Comparison of ENCODE assay signal across 8 cellular contexts in the genomic region with DNA sequence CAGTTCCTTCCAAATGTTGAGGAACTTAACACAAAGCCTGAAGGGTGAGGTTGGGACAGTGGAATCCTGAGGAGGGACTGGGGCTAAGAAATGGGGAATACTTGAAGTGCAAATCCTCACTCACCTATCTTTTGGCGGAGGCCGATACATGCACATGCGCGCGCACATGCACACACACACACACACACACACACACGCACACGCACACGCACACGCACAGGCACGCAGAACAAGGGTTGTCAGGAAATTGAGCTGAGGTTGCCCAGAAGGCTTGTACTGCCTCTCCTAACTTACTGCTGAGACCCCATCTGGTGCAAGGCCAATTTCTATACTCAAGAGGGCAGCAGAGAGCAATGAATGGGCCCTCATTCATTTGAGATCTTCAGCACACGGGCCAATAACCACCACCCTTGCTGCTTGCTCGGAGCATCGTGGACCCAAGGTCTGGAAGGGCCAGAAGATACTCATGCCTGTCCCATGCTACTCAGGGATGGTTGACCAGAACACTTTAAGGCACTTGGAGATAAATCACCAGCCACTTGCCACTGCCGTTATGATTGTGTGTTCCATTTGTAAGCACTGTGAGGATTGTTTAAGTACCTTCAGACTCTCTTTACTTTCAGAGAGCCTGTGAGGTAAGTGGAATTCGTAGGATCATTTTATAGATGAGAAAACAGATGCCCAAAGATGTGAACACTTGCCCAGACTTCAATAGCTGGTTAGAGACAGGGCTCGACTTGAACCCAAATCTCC. TPM values are rescaled to one million over a fixed set of nuclear protein-coding genes. Genes with fewer than 3 reads are reported as not detected.
DNase-seq lines count a peak whose midpoint lies in the region; ATAC-seq, FAIRE-seq and TF ChIP-seq lines count a peak whose summit lies in the region.

No MANE protein-coding gene starts in this region.

- H3K27ac ChIP-seq in WERI-Rb-1: no peak overlapping the region

- peak; percentile 79 for TF ChIP-seq CTCF in WERI-Rb-1 (IDR thresholded peaks at IDR 0.05; ENCODE audit: low read depth, low read length)
- TF ChIP-seq CTCF in bronchial epithelial cell (IDR thresholded peaks at IDR 0.05; ENCODE audit: insufficient read depth, low read length, severe bottlenecking): peak; percentile 85
- peak; percentile 82 for TF ChIP-seq CTCF in kidney epithelial cell (IDR thresholded peaks at IDR 0.05; ENCODE audit: insufficient read depth, low read length, poor library complexity, severe bottlenecking)

- no peaks in the 10 kb centered on the region for H3K9me3 ChIP-seq in WERI-Rb-1 (ENCODE audit: severe bottlenecking)

- peak; percentile 98 for ATAC-seq in GM19023 (IDR thresholded peaks at IDR 0.05; ENCODE audit: unreplicated experiment)
- ATAC-seq in HG03175 (IDR thresholded peaks at IDR 0.05; ENCODE audit: unreplicated experiment): peak; percentile 98

- no peaks in the 10 kb centered on the region for H3K36me3 ChIP-seq in WERI-Rb-1
- H3K36me3 ChIP-seq in bronchial epithelial cell (ENCODE audit: control insufficient read depth, insufficient read depth, low read length): no peaks in the 10 kb centered on the region
- no peaks in the 10 kb centered on the region for H3K36me3 ChIP-seq in kidney epithelial cell (ENCODE audit: control insufficient read depth, insufficient read depth, low read length)

- H3K4me3 ChIP-seq in WERI-Rb-1 (ENCODE audit: low read depth, low read length) (no peak overlapping the region), bronchial epithelial cell (ENCODE audit: low read depth, low read length) (no peak overlapping the region), kidney epithelial cell (ENCODE audit: low read depth, low read length) (no peak overlapping the region)

- no peak for FAIRE-seq in bronchial epithelial cell (lab: Jason Lieb, UNC)

- DNase-seq in AML-193 (lab: John Stamatoyannopoulos, UW) (peak; percentile 89 to 91), NCI-H226 (peak; percentile 65), WERI-Rb-1 (peak; percentile 76), bronchial epithelial cell (ENCODE audit: low read depth) (peak; percentile 79), kidney epithelial cell (ENCODE audit: low read depth) (peak; percentile 45)
- DNase-seq in stimulated activated CD4-positive, alpha-beta T cell treated with anti-CD3 and anti-CD28 coated beads, Interleukin-2, amount 100 ng/mL, for 48 hours: peak; percentile 54 to 56

- H3K27me3 ChIP-seq in WERI-Rb-1 (ENCODE audit: insufficient read depth, low read depth, severe bottlenecking): no peaks in the 10 kb centered on the region
- no peaks in the 10 kb centered on the region for H3K27me3 ChIP-seq in bronchial epithelial cell (ENCODE audit: control insufficient read depth, insufficient read depth, low read length)
- no peaks in the 10 kb centered on the region for H3K27me3 ChIP-seq in kidney epithelial cell (ENCODE audit: control insufficient read depth, insufficient read depth, low read length)

RNA-seq across cellular contexts. Expression of a gene that starts 21.5 kb away (rescaled TPM):
- total RNA-seq in bronchial epithelial cell (227 and 244 TPM in 2 replicates), kidney epithelial cell (668 and 708 TPM in 2 replicates)

RNA-seq across cellular contexts. Expression of a gene that starts 45.7 kb away (rescaled TPM):
- 19.2 and 34.3 TPM in 2 replicates for total RNA-seq in bronchial epithelial cell
- total RNA-seq in kidney epithelial cell: 11.2 and 15.3 TPM in 2 replicates

RNA-seq across cellular contexts. Expression of a gene that starts 45.8 kb away (rescaled TPM):
- 23.6 and 45.0 TPM in 2 replicates for total RNA-seq in bronchial epithelial cell
- total RNA-seq in kidney epithelial cell: 17.5 and 23.8 TPM in 2 replicates
